22 cellular contexts compared by ENCODE assay signal in the genomic region with DNA sequence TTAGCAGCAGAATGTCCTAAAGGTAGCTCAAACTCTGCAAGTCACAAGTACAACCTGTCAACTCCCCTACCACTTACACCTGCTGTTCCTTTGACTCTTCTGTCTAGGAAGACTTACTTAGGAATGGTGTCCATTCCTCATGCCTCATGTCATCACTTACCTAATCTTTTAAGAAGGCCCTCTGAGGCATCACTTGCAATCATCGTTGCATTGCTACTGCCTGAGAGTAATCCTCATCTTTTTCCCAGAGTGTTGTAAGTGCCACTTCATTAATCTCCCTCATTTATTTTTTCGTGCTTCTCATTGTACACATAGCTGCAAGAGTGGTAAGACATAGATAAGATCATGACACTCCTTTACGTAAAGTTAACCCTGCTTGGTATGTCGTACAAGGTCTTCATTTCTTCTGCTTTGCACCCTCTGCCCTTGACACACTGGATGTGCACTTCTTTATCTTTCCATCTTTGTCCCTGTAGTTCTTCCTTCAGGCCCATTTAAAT. TPM values are rescaled to one million over a fixed set of nuclear protein-coding genes. Genes with fewer than 3 reads are reported as not detected.
DNase-seq lines count a peak whose midpoint lies in the region; ATAC-seq and TF ChIP-seq lines count a peak whose summit lies in the region.
"Had no signal": no experiment of that assay in that cellular context is flagged by ENCODE, and none has a peak within 500 bp of the region (broad histone marks: within the 10 kb centered on the region; RNA-seq: fewer than 3 reads in every experiment).

No MANE protein-coding gene starts in this region.

- H3K27me3 Mint-ChIP-seq in activated CD4-positive, alpha-beta T cell treated with anti-CD3 and anti-CD28 coated beads for 36 hours: no peaks in the 10 kb centered on the region
- H3K27me3 Mint-ChIP-seq in natural killer cell treated with Interleukin-12 subunit alpha and Interleukin-12 subunit beta and Interleukin-15 and Interleukin-18, amount 100 ng/mL, for 72 hours: no peaks in the 10 kb centered on the region
- H3K27me3 Mint-ChIP-seq in natural killer cell (ENCODE audit: low read depth in 2 of 2): no peaks in the 10 kb centered on the region
- H3K27me3 Mint-ChIP-seq in activated T-helper 2 cell treated with anti-CD3 and anti-CD28 coated beads, Interferon-gamma antibody, Interleukin-2, Interleukin-4, amounts not matched to agents 10 μg/mL and 5 μg/mL and 100 μg/mL, durations not matched to agents 14 hours and 24 hours and 36 hours (ENCODE audit: low read depth): no peaks in the 10 kb centered on the region
- H3K27me3 Mint-ChIP-seq in type B pancreatic cell: no peaks in the 10 kb centered on the region
- H3K27me3 Mint-ChIP-seq in endothelial cell (ENCODE audit: unreplicated experiment): no peaks in the 10 kb centered on the region
- H3K27me3 Mint-ChIP-seq: B cell, IgD-negative memory B cell had no signal

- no peak overlapping the region for H3K4me3 Mint-ChIP-seq in activated CD4-positive, alpha-beta T cell treated with anti-CD3 and anti-CD28 coated beads for 36 hours
- H3K4me3 Mint-ChIP-seq in natural killer cell treated with Interleukin-12 subunit alpha and Interleukin-12 subunit beta and Interleukin-15 and Interleukin-18, amount 100 ng/mL, for 72 hours: no peak overlapping the region
- H3K4me3 Mint-ChIP-seq in natural killer cell (no peak overlapping the region), type B pancreatic cell (no peak overlapping the region), endothelial cell (ENCODE audit: unreplicated experiment) (no peak overlapping the region)
- H3K4me3 Mint-ChIP-seq in activated T-helper 2 cell treated with anti-CD3 and anti-CD28 coated beads, Interferon-gamma antibody, Interleukin-2, Interleukin-4, amounts not matched to agents 10 μg/mL and 5 μg/mL and 100 μg/mL, durations not matched to agents 14 hours and 24 hours and 36 hours (ENCODE audit: low read depth): no peak overlapping the region
- H3K4me3 Mint-ChIP-seq: B cell, IgD-negative memory B cell had no signal

- POLR2A ChIA-PET in activated CD4-positive, alpha-beta T cell treated with anti-CD3 and anti-CD28 coated beads for 36 hours (lab: Charles Lee): interaction anchor here (0.7 kb wide), 1 partner anchor 207 kb away, joined by 3 read pairs; no protein-coding TSS in a partner anchor

- H3K4me1 Mint-ChIP-seq in activated CD4-positive, alpha-beta T cell treated with anti-CD3 and anti-CD28 coated beads for 36 hours: peaks cover 28% of the 10 kb centered on the region
- H3K4me1 Mint-ChIP-seq in natural killer cell treated with Interleukin-12 subunit alpha and Interleukin-12 subunit beta and Interleukin-15 and Interleukin-18, amount 100 ng/mL, for 72 hours (ENCODE audit: low read depth in 2 of 2): peaks cover 15 to 28% of the 10 kb centered on the region in 2 donors
- peaks cover 10% of the 10 kb centered on the region in 2 donors for H3K4me1 Mint-ChIP-seq in natural killer cell
- H3K4me1 Mint-ChIP-seq in activated T-helper 2 cell treated with anti-CD3 and anti-CD28 coated beads, Interferon-gamma antibody, Interleukin-2, Interleukin-4, amounts not matched to agents 10 μg/mL and 5 μg/mL and 100 μg/mL, durations not matched to agents 14 hours and 24 hours and 36 hours (ENCODE audit: low read depth): peaks cover 28% of the 10 kb centered on the region
- H3K4me1 Mint-ChIP-seq in type B pancreatic cell (ENCODE audit: unreplicated experiment): no peaks in the 10 kb centered on the region
- no peaks in the 10 kb centered on the region for H3K4me1 Mint-ChIP-seq in endothelial cell (ENCODE audit: unreplicated experiment)

- H3K36me3 Mint-ChIP-seq in activated CD4-positive, alpha-beta T cell treated with anti-CD3 and anti-CD28 coated beads for 36 hours (ENCODE audit: low read depth): peaks cover 55% of the 10 kb centered on the region
- peaks cover 18% of the 10 kb centered on the region for H3K36me3 Mint-ChIP-seq in natural killer cell treated with Interleukin-12 subunit alpha and Interleukin-12 subunit beta and Interleukin-15 and Interleukin-18, amount 100 ng/mL, for 72 hours
- H3K36me3 Mint-ChIP-seq in natural killer cell (no peaks in the 10 kb centered on the region), type B pancreatic cell (peaks cover 7% of the 10 kb centered on the region), endothelial cell (ENCODE audit: low read depth, unreplicated experiment) (peaks cover 4% of the 10 kb centered on the region)
- H3K36me3 Mint-ChIP-seq in activated T-helper 2 cell treated with anti-CD3 and anti-CD28 coated beads, Interferon-gamma antibody, Interleukin-2, Interleukin-4, amounts not matched to agents 10 μg/mL and 5 μg/mL and 100 μg/mL, durations not matched to agents 14 hours and 24 hours and 36 hours (ENCODE audit: low read depth): peaks cover 69% of the 10 kb centered on the region

- DNase-seq in activated CD4-positive, alpha-beta T cell treated with anti-CD3 and anti-CD28 coated beads for 36 hours: no peak
- no peak for DNase-seq in activated CD4-positive, alpha-beta T cell treated with anti-CD3 and anti-CD28 coated beads for 48 hours
- no peak for DNase-seq in natural killer cell treated with Interleukin-12 subunit alpha and Interleukin-12 subunit beta and Interleukin-15 and Interleukin-18, amount 100 ng/mL, for 72 hours (ENCODE audit: low spot score)
- DNase-seq in natural killer cell (no peak), type B pancreatic cell (ENCODE audit: extremely low spot score, unreplicated experiment) (no peak), endothelial cell (ENCODE audit: low spot score) (no peak), NCI-H510A treated with DMSO at 0.1 percent for 48 hours (lab: John Stamatoyannopoulos, UW) (no peak)
- no peak for DNase-seq in activated T-helper 2 cell treated with anti-CD3 and anti-CD28 coated beads, Interferon-gamma antibody, Interleukin-2, Interleukin-4, amounts not matched to agents 10 μg/mL and 5 μg/mL and 100 μg/mL, durations not matched to agents 14 hours and 24 hours and 36 hours (ENCODE audit: low spot score)
- DNase-seq: GF-D8; GM23248; HCEC 1CT; Karpas-422; MG63; NCI-H1048; NCI-H1436 treated with DMSO at 0.1 percent for 48 hours; NCI-H2029; NCI-H2171; NCI-H69; NK-92 treated with Interleukin-12 subunit alpha and Interleukin-12 subunit beta, amount 100 ng/mL, for 24 hours; Peyer's patch had no signal

- H3K9me3 Mint-ChIP-seq in activated CD4-positive, alpha-beta T cell treated with anti-CD3 and anti-CD28 coated beads for 36 hours (ENCODE audit: low read depth): no peaks in the 10 kb centered on the region
- no peaks in the 10 kb centered on the region for H3K9me3 Mint-ChIP-seq in natural killer cell treated with Interleukin-12 subunit alpha and Interleukin-12 subunit beta and Interleukin-15 and Interleukin-18, amount 100 ng/mL, for 72 hours
- H3K9me3 Mint-ChIP-seq in natural killer cell: no peaks in the 10 kb centered on the region
- H3K9me3 Mint-ChIP-seq in activated T-helper 2 cell treated with anti-CD3 and anti-CD28 coated beads, Interferon-gamma antibody, Interleukin-2, Interleukin-4, amounts not matched to agents 10 μg/mL and 5 μg/mL and 100 μg/mL, durations not matched to agents 14 hours and 24 hours and 36 hours: no peaks in the 10 kb centered on the region
- no peaks in the 10 kb centered on the region for H3K9me3 Mint-ChIP-seq in type B pancreatic cell
- no peaks in the 10 kb centered on the region for H3K9me3 Mint-ChIP-seq in endothelial cell (ENCODE audit: unreplicated experiment)
- H3K9me3 Mint-ChIP-seq: IgD-negative memory B cell had no signal

- intact Hi-C loops in activated CD4-positive, alpha-beta T cell treated with anti-CD3 and anti-CD28 coated beads for 36 hours (cut with DNase I, micrococcal nuclease): no loop called here
- intact Hi-C loops in natural killer cell (cut with micrococcal nuclease): no loop called here
- intact Hi-C loops in activated T-helper 2 cell treated with anti-CD3 and anti-CD28 coated beads, Interferon-gamma antibody, Interleukin-2, Interleukin-4, amounts not matched to agents 10 μg/mL and 5 μg/mL and 100 μg/mL, durations not matched to agents 14 hours and 24 hours and 36 hours (cut with micrococcal nuclease): no loop called here

- ATAC-seq in activated CD4-positive, alpha-beta T cell treated with anti-CD3 and anti-CD28 coated beads for 36 hours: no peak
- no peak for ATAC-seq in natural killer cell treated with Interleukin-12 subunit alpha and Interleukin-12 subunit beta and Interleukin-15 and Interleukin-18, amount 100 ng/mL, for 72 hours
- ATAC-seq in natural killer cell: no peak

- H3K27ac Mint-ChIP-seq in activated CD4-positive, alpha-beta T cell treated with anti-CD3 and anti-CD28 coated beads for 36 hours: peak overlapping the region; percentile 4
- H3K27ac Mint-ChIP-seq in natural killer cell treated with Interleukin-12 subunit alpha and Interleukin-12 subunit beta and Interleukin-15 and Interleukin-18, amount 100 ng/mL, for 72 hours: peak overlapping the region; percentile 13 to 20
- H3K27ac Mint-ChIP-seq in natural killer cell (no peak overlapping the region), type B pancreatic cell (peak overlapping the region; percentile 71), endothelial cell (ENCODE audit: unreplicated experiment) (no peak overlapping the region)
- peak overlapping the region; percentile 63 for H3K27ac Mint-ChIP-seq in activated T-helper 2 cell treated with anti-CD3 and anti-CD28 coated beads, Interferon-gamma antibody, Interleukin-2, Interleukin-4, amounts not matched to agents 10 μg/mL and 5 μg/mL and 100 μg/mL, durations not matched to agents 14 hours and 24 hours and 36 hours
- H3K27ac Mint-ChIP-seq: B cell had no signal

- CTCF ChIA-PET in activated CD4-positive, alpha-beta T cell treated with anti-CD3 and anti-CD28 coated beads for 36 hours (lab: Charles Lee): interaction anchor here (0.6 to 1.3 kb wide), 4 partner anchors 11 to 80 kb away, joined by 3 to 4 read pairs (median 3); no protein-coding TSS in a partner anchor

- TF ChIP-seq CTCF in natural killer cell (IDR thresholded peaks at IDR 0.05) (no peak), type B pancreatic cell (conservative IDR thresholded peaks at IDR 0.05) (no peak), endothelial cell (IDR thresholded peaks at IDR 0.05; ENCODE audit: unreplicated experiment) (no peak)

RNA-seq across cellular contexts. Expression of a gene that starts 54.6 kb away (rescaled TPM):
- total RNA-seq in activated CD4-positive, alpha-beta T cell treated with anti-CD3 and anti-CD28 coated beads for 36 hours: 100 to 1,000 TPM; 221 to 234 TPM
- total RNA-seq in natural killer cell treated with Interleukin-12 subunit alpha and Interleukin-12 subunit beta and Interleukin-15 and Interleukin-18, amount 100 ng/mL, for 72 hours: 100 to 1,000 TPM; 213 to 332 TPM
- total RNA-seq in natural killer cell: 100 to 1,000 TPM; 208 to 225 (median 217) TPM
- total RNA-seq in activated T-helper 2 cell treated with anti-CD3 and anti-CD28 coated beads, Interferon-gamma antibody, Interleukin-2, Interleukin-4, amounts not matched to agents 10 μg/mL and 5 μg/mL and 100 μg/mL, durations not matched to agents 14 hours and 24 hours and 36 hours: 409 and 435 TPM in 2 replicates
- 28.7 and 50.3 TPM in 2 replicates for total RNA-seq in type B pancreatic cell (ENCODE audit: low replicate concordance)
- total RNA-seq in endothelial cell (ENCODE audit: unreplicated experiment): 24.8 TPM

Comparison
In these comparisons a context has a peak if more than half of its experiments do, and no peak if none do; other contexts are left out.
1. H3K27ac Mint-ChIP-seq: peak in activated CD4-positive, alpha-beta T cell treated with anti-CD3 and anti-CD28 coated beads for 36 hours (single experiment), natural killer cell treated with Interleukin-12 subunit alpha and Interleukin-12 subunit beta and Interleukin-15 and Interleukin-18, amount 100 ng/mL, for 72 hours (2 of 2), activated T-helper 2 cell treated with anti-CD3 and anti-CD28 coated beads, Interferon-gamma antibody, Interleukin-2, Interleukin-4, amounts not matched to agents 10 μg/mL and 5 μg/mL and 100 μg/mL, durations not matched to agents 14 hours and 24 hours and 36 hours (single experiment) and type B pancreatic cell (single experiment); none in natural killer cell (0 of 2) and endothelial cell (single experiment).